Comparison of ENCODE assay signal across 15 cellular contexts in genomic region chr3:44198957-44199269, GRCh38. TPM values are rescaled to one million over a fixed set of nuclear protein-coding genes. Genes with fewer than 3 reads are reported as not detected.
DNase-seq lines count a peak whose midpoint lies in the region; ATAC-seq and TF ChIP-seq lines count a peak whose summit lies in the region.
"Had no signal": no experiment of that assay in that cellular context is flagged by ENCODE, and none has a peak within 500 bp of the region (broad histone marks: within the 10 kb centered on the region; RNA-seq: fewer than 3 reads in every experiment).

No MANE protein-coding gene starts in this region.

- peaks cover 0 to 12% (median 4%) of the 10 kb centered on the region in 3 donors for H3K27me3 Mint-ChIP-seq in CD14-positive monocyte (ENCODE audit: low read depth in 3 of 3)
- H3K27me3 Mint-ChIP-seq in central memory CD8-positive, alpha-beta T cell, result peaks cover 47% of the 10 kb centered on the region

- H3K9me3 Mint-ChIP-seq in CD14-positive monocyte, result peaks cover 0 to 2% (median 0%) of the 10 kb centered on the region in 7 donors
- H3K9me3 Mint-ChIP-seq in central memory CD8-positive, alpha-beta T cell, result no peaks in the 10 kb centered on the region
- H3K9me3 Mint-ChIP-seq: activated T-cell treated with anti-CD3 and anti-CD28 coated beads, Interleukin-2, amount 50 U/mL, for 24 hours; CD4-positive, alpha-beta memory T cell had no signal

- no peaks in the 10 kb centered on the region for H3K9me3 ChIP-seq in parathyroid adenoma (ENCODE audit: control insufficient read depth, low read length)
- no peaks in the 10 kb centered on the region for H3K9me3 ChIP-seq in esophagus squamous epithelium
- no peaks in the 10 kb centered on the region for H3K9me3 ChIP-seq in body of pancreas
- H3K9me3 ChIP-seq: prostate gland, vagina had no signal

- TF ChIP-seq POLR2A in esophagus squamous epithelium (IDR thresholded peaks at IDR 0.05) (no peak), body of pancreas (IDR thresholded peaks at IDR 0.05) (no peak)

- intact Hi-C loops in CD14-positive monocyte (cut with micrococcal nuclease), result loop anchor here (10.0 kb wide), 2 partner anchors 344 to 654 kb away; no protein-coding TSS in a partner anchor
- intact Hi-C loops in esophagus squamous epithelium (cut with DNase I), result loop anchor here (10.0 kb wide), 1 partner anchor 654 kb away; no protein-coding TSS in a partner anchor
- intact Hi-C loops in body of pancreas (cut with DNase I), result no loop called here

- 20 to 29% methylated on average over 5 of the region's 5 CpGs for WGBS in esophagus squamous epithelium, 2 donors
- WGBS in body of pancreas, 2 donors, result 19 to 24% methylated on average over 5 of the region's 5 CpGs

- H3K36me3 ChIP-seq in parathyroid adenoma (ENCODE audit: control insufficient read depth, insufficient read depth, low read length) (no peaks in the 10 kb centered on the region), esophagus squamous epithelium (no peaks in the 10 kb centered on the region), body of pancreas (replicated peaks in 1 of 2; ENCODE audit: insufficient read depth in 1 of 2, low read depth in 2 of 2) (no peaks in the 10 kb centered on the region)
- H3K36me3 ChIP-seq: prostate gland, vagina had no signal

- peaks cover 4% of the 10 kb centered on the region for H3K4me1 Mint-ChIP-seq in CD14-positive monocyte
- H3K4me1 Mint-ChIP-seq in central memory CD8-positive, alpha-beta T cell, result no peaks in the 10 kb centered on the region

- H3K4me3 Mint-ChIP-seq in CD14-positive monocyte, result no peak overlapping the region
- H3K4me3 Mint-ChIP-seq in central memory CD8-positive, alpha-beta T cell, result no peak overlapping the region
- H3K4me3 Mint-ChIP-seq: activated T-cell treated with anti-CD3 and anti-CD28 coated beads, Interleukin-2, amount 50 U/mL, for 24 hours; CD4-positive, alpha-beta memory T cell had no signal

- H3K27ac Mint-ChIP-seq in CD14-positive monocyte, result no peak overlapping the region
- H3K27ac Mint-ChIP-seq in central memory CD8-positive, alpha-beta T cell (ENCODE audit: low read depth), result no peak overlapping the region
- H3K27ac Mint-ChIP-seq: activated T-cell treated with anti-CD3 and anti-CD28 coated beads, Interleukin-2, amount 50 U/mL, for 24 hours; CD4-positive, alpha-beta memory T cell had no signal

- no peaks in the 10 kb centered on the region for H3K79me2 ChIP-seq in parathyroid adenoma

- ATAC-seq in HG03066 (IDR thresholded peaks at IDR 0.05; ENCODE audit: low read depth, unreplicated experiment), result peak; percentile 27
- ATAC-seq in central memory CD8-positive, alpha-beta T cell (replicated peaks; ENCODE audit: extremely low read depth, poor library complexity, severe bottlenecking), result peak; percentile 19
- ATAC-seq in HG03571 (IDR thresholded peaks at IDR 0.05; ENCODE audit: unreplicated experiment), result no peak
- ATAC-seq in GM19467 (IDR thresholded peaks at IDR 0.05; ENCODE audit: unreplicated experiment), result no peak
- ATAC-seq in body of pancreas, result no peak

- H2AFZ ChIP-seq in parathyroid adenoma, result peak overlapping the region; percentile 23

- H3K9ac ChIP-seq in parathyroid adenoma, result no peak overlapping the region

- H3K27me3 ChIP-seq in parathyroid adenoma (ENCODE audit: control insufficient read depth, insufficient read depth, low read length) (no peaks in the 10 kb centered on the region), esophagus squamous epithelium (peaks cover 0 to 18% (median 0%) of the 10 kb centered on the region in 4 donors), body of pancreas (no peaks in the 10 kb centered on the region)
- H3K27me3 ChIP-seq: vagina had no signal

- H3K4me1 ChIP-seq in parathyroid adenoma, result no peaks in the 10 kb centered on the region
- H3K4me1 ChIP-seq in esophagus squamous epithelium, result no peaks in the 10 kb centered on the region
- H3K4me1 ChIP-seq in body of pancreas, result no peaks in the 10 kb centered on the region
- H3K4me1 ChIP-seq: prostate gland, vagina had no signal

- H3K36me3 Mint-ChIP-seq in CD14-positive monocyte, result no peaks in the 10 kb centered on the region
- no peaks in the 10 kb centered on the region for H3K36me3 Mint-ChIP-seq in central memory CD8-positive, alpha-beta T cell (ENCODE audit: insufficient read depth)
- H3K36me3 Mint-ChIP-seq: CD4-positive, alpha-beta memory T cell had no signal

- H3K27ac ChIP-seq in parathyroid adenoma, result no peak overlapping the region
- no peak overlapping the region for H3K27ac ChIP-seq in esophagus squamous epithelium
- no peak overlapping the region for H3K27ac ChIP-seq in body of pancreas
- H3K27ac ChIP-seq: prostate gland, vagina had no signal

- H3K4me3 ChIP-seq in parathyroid adenoma (ENCODE audit: low read depth, low read length) (no peak overlapping the region), esophagus squamous epithelium (no peak overlapping the region), body of pancreas (no peak overlapping the region)
- H3K4me3 ChIP-seq: prostate gland, vagina had no signal

- no peak overlapping the region for H3K4me2 ChIP-seq in parathyroid adenoma (ENCODE audit: low read length)

- DNase-seq in CD14-positive monocyte (ENCODE audit: low spot score) (no peak), esophagus squamous epithelium (lab: John Stamatoyannopoulos, UW) (no peak), body of pancreas (no peak)
- no peak for DNase-seq in central memory CD8-positive, alpha-beta T cell (ENCODE audit: low spot score in 2 of 2)

- TF ChIP-seq CTCF in CD14-positive monocyte (IDR thresholded peaks at IDR 0.05) (peak; percentile 53), parathyroid adenoma (IDR thresholded peaks at IDR 0.05) (no peak), esophagus squamous epithelium (IDR thresholded peaks at IDR 0.05) (no peak), body of pancreas (IDR thresholded peaks at IDR 0.05) (no peak)

RNA-seq across cellular contexts. Expression of gene TOPAZ1, which starts 42.8 kb away (rescaled TPM):
- not detected for polyA plus RNA-seq in CD14-positive monocyte
- total RNA-seq in esophagus squamous epithelium (not detected), body of pancreas (not detected)
- total RNA-seq: CD4-positive, alpha-beta memory T cell; dermis microvascular lymphatic vessel endothelial cell; G401; mesenteric fat pad; vagina had no signal
- polyA plus RNA-seq: CD4-positive, alpha-beta memory T cell had no signal

Comparison
In these comparisons a context has a peak if more than half of its experiments do, and no peak if none do; other contexts are left out.
1. ATAC-seq: peak in HG03066 (single experiment) and central memory CD8-positive, alpha-beta T cell (single experiment); none in HG03571 (single experiment), GM19467 (single experiment) and body of pancreas (single experiment).